ENCODE assay signal across 8 cellular contexts in the genomic region with DNA sequence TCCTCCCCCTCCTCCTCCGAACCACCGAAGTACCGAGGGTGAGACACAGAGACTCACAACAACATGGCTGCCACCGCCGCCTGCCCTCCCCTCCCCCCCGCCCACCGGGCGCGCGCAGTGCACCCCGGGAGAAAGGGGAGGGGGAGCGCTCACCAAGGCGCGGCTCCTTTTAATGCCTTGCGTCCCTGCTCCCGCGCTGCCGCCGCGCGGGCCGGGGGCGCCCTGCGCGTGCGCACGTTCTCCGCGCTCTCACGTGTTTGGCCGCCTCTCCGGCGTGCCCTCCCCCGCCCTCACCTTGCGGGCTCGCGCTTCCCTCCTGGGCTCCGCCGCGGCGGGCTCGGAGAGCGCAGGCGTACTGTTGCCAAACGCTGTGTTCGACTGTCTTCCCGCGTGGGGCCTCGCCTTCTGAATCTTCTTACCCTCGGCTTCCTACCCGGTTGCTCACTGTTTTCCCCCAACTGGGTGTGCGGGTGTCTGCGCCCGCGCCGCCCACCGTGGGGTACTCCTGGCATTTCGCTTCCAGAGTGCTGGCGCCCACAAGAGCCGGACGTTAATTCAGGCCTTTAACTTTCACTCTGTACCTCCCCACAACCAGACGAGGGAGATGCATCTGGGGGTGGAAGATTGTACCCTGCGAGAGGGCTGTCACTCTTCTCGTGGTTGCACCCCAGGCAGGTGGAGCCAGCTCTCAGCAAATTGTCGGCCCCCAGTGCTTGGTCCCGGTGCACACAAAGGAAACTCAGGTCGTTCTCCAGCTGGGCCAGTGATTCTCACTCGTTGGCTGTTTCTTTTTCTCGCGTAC. TPM values are rescaled to one million over a fixed set of nuclear protein-coding genes. Genes with fewer than 3 reads are reported as not detected.
A peak's percentile ranks its signal among the peaks of the same experiment; 100 is the strongest.
DNase-seq lines count a peak whose midpoint lies in the region; ATAC-seq and TF ChIP-seq lines count a peak whose summit lies in the region.

Gene PUM2, minus strand, starts transcription at position 92 of the 802 bp plus-strand sequence. CDS start 23,484 bp downstream, outside the sequence.

- peak within 1 kb of the TSS; percentile 73 for H2AFZ ChIP-seq in hepatocyte

- intact Hi-C loops in aorta (cut with DNase I) = loop anchor here in 1 of 2 donors (5.0 kb wide), 1 partner anchor 291 kb away; no protein-coding TSS in a partner anchor

- ATAC-seq in GM18519 (IDR thresholded peaks at IDR 0.05; ENCODE audit: low FRiP score, unreplicated experiment) (peak; percentile 87), HG03045 (IDR thresholded peaks at IDR 0.05; ENCODE audit: unreplicated experiment) (peak; percentile 84), aorta (ENCODE audit: low FRiP score) (peak; percentile 98)

- under 1% methylated on average over 34 of the region's 70 CpGs for whole genome bisulfite sequencing in hepatocyte (ENCODE audit: low lambda C conversion rate, missing lambda C conversion rate)
- whole genome bisulfite sequencing in aorta, 2 donors = 1% methylated on average over 40 to 70 of the region's 70 CpGs

- H3K4me2 ChIP-seq in hepatocyte = peak within 1 kb of the TSS; percentile 86

- H3K4me1 ChIP-seq in hepatocyte (ENCODE audit: insufficient read depth) (peaks cover 47% of the 10 kb centered on the region), aorta (ENCODE audit: control insufficient read depth in 1 of 2, insufficient read depth in 2 of 2, low read length in 2 of 2) (peaks cover 0 to 2% of the 10 kb centered on the region in 2 donors)

- H3K36me3 ChIP-seq in hepatocyte (replicated peaks; ENCODE audit: insufficient read depth, low read depth) (no peaks in the 10 kb centered on the region), aorta (ENCODE audit: control insufficient read depth in 1 of 2, insufficient read depth in 2 of 2, low read length in 1 of 2) (no peaks in the 10 kb centered on the region)

- DNase-seq in NCI-H2081 treated with DMSO at 0.1 percent for 48 hours (lab: John Stamatoyannopoulos, UW) = peak; percentile 94
- DNase-seq in T1000 (lab: John Stamatoyannopoulos, UW) = peak; percentile 92
- peak; percentile 98 for DNase-seq in astrocyte of the hippocampus (ENCODE audit: low read depth, low spot score)
- peak; percentile 98 for DNase-seq in hepatocyte (ENCODE audit: low spot score)
- DNase-seq in renal cortical epithelial cell (ENCODE audit: low read depth) = peak; percentile 84
- peak; percentile 93 to 96 for DNase-seq in aorta

- H3K9me2 ChIP-seq in hepatocyte (replicated peaks; ENCODE audit: insufficient read depth) = no peaks in the 10 kb centered on the region

- H3K79me2 ChIP-seq in hepatocyte = peaks cover 45% of the 10 kb centered on the region

- H3K9me3 ChIP-seq in hepatocyte (ENCODE audit: low read depth) = no peaks in the 10 kb centered on the region
- no peaks in the 10 kb centered on the region for H3K9me3 ChIP-seq in aorta (ENCODE audit: control insufficient read depth, low read length)

- H4K20me1 ChIP-seq in hepatocyte (ENCODE audit: insufficient read depth, poor library complexity, severe bottlenecking) = peaks cover 42% of the 10 kb centered on the region

- H3K27me3 ChIP-seq in hepatocyte = no peaks in the 10 kb centered on the region
- no peaks in the 10 kb centered on the region for H3K27me3 ChIP-seq in aorta (ENCODE audit: control insufficient read depth in 1 of 2, insufficient read depth in 2 of 2, low read length in 1 of 2)

- H3K4me3 ChIP-seq in hepatocyte (peak within 1 kb of the TSS; percentile 81), aorta (ENCODE audit: low read length in 2 of 2) (peak within 1 kb of the TSS; percentile 83 to 88)

- no peak for TF ChIP-seq CTCF in hepatocyte (IDR thresholded peaks at IDR 0.05; ENCODE audit: poor library complexity)

- H3K27ac ChIP-seq in hepatocyte = peak within 1 kb of the TSS; percentile 99
- peak within 1 kb of the TSS in 1 of 2 donors; percentile 66 for H3K27ac ChIP-seq in aorta (ENCODE audit: low read depth in 1 of 2, low read length in 2 of 2)

RNA-seq across cellular contexts. Expression of gene PUM2, which starts in this region (rescaled TPM):
- 55.5 and 60.2 TPM in 2 replicates for total RNA-seq in hepatocyte
- 14.4 TPM in 2 replicates for polyA plus RNA-seq in hepatocyte
- 31.6 and 90.6 TPM in 2 replicates for total RNA-seq in renal cortical epithelial cell
- total RNA-seq in aorta = 100 to 1,000 TPM in 1 of 2 donors, 10 to 100 TPM in 1; 91.5 to 104 TPM
- 10 to 100 TPM; 21.3 to 23.0 TPM for polyA plus RNA-seq in aorta
